In the genomic region with DNA sequence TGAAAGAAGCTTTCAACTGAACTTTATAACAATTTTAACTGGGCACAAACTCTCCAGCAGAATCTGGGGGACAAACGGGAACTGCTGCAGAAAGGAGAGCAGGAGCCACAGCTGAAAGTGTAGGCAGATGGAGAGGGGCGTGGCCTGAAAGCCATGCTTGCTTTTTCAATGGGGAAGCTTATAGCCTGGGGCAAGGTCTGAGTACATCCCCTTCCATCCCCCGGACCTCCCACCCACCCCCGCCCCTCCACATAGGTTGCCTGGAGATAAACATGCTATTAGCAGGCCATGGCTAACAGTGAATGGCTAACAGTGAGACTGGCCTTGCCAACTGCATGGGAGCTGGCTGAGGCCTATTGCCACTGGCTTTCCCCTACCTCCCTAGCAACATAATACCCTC, we compare ENCODE assay signal across 16 cellular contexts.
"Had no signal": no experiment of that assay in that cellular context is flagged by ENCODE, and none has a peak within 500 bp of the region (broad histone marks: within the 10 kb centered on the region; RNA-seq: fewer than 3 reads in every experiment).

No MANE protein-coding gene starts in this region.

- DNase-seq: activated CD4-positive, alpha-beta T cell treated with anti-CD3 and anti-CD28 coated beads, Interleukin-2, amount 10 ng/mL, durations not matched to agents 7 days and 5 days; activated CD8-positive, alpha-beta T cell treated with anti-CD3 and anti-CD28 coated beads, Interleukin-2, amount 10 ng/mL, durations not matched to agents 7 days and 5 days; activated naive CD4-positive, alpha-beta T cell treated with anti-CD3 and anti-CD28 coated beads for 36 hours; activated T-cell treated with anti-CD3 and anti-CD28 coated beads, Interleukin-2, amount 50 U/mL, for 24 hours; body of pancreas; caudate nucleus; effector memory CD8-positive, alpha-beta T cell; esophagus squamous epithelium; retina; spleen; stimulated activated CD8-positive, alpha-beta memory T cell treated with anti-CD3 and anti-CD28 coated beads, Interleukin-4, amount 100 ng/mL, for 48 hours; stimulated activated naive CD4-positive, alpha-beta T cell treated with Interleukin-2 at 50 U/mL for 16 hours; uterus had no signal

- H3K27me3 Mint-ChIP-seq: activated CD4-positive, alpha-beta T cell treated with anti-CD3 and anti-CD28 coated beads, Interleukin-2, amount 10 ng/mL, durations not matched to agents 7 days and 5 days; activated T-cell treated with anti-CD3 and anti-CD28 coated beads, Interleukin-2, amount 50 U/mL, for 24 hours had no signal

- H3K36me3 ChIP-seq: esophagus squamous epithelium, spleen, tibial nerve, uterus had no signal

- H3K27ac Mint-ChIP-seq: activated CD4-positive, alpha-beta T cell treated with anti-CD3 and anti-CD28 coated beads, Interleukin-2, amount 10 ng/mL, durations not matched to agents 7 days and 5 days; activated CD8-positive, alpha-beta T cell treated with anti-CD3 and anti-CD28 coated beads, Interleukin-2, amount 10 ng/mL, durations not matched to agents 7 days and 5 days; activated naive CD4-positive, alpha-beta T cell treated with anti-CD3 and anti-CD28 coated beads for 36 hours; activated T-cell treated with anti-CD3 and anti-CD28 coated beads, Interleukin-2, amount 50 U/mL, for 24 hours; effector memory CD8-positive, alpha-beta T cell had no signal

- H3K4me1 ChIP-seq: body of pancreas, esophagus squamous epithelium, spleen, tibial nerve, uterus had no signal

- H3K4me1 Mint-ChIP-seq: activated CD4-positive, alpha-beta T cell treated with anti-CD3 and anti-CD28 coated beads, Interleukin-2, amount 10 ng/mL, durations not matched to agents 7 days and 5 days had no signal

- H3K27me3 ChIP-seq: body of pancreas, esophagus squamous epithelium, spleen, tibial nerve, uterus had no signal

- H3K4me3 ChIP-seq: body of pancreas, esophagus squamous epithelium, lung, spleen, tibial nerve, uterus had no signal

- H3K4me3 Mint-ChIP-seq: activated CD4-positive, alpha-beta T cell treated with anti-CD3 and anti-CD28 coated beads, Interleukin-2, amount 10 ng/mL, durations not matched to agents 7 days and 5 days; activated CD8-positive, alpha-beta T cell treated with anti-CD3 and anti-CD28 coated beads, Interleukin-2, amount 10 ng/mL, durations not matched to agents 7 days and 5 days; activated naive CD4-positive, alpha-beta T cell treated with anti-CD3 and anti-CD28 coated beads for 36 hours; activated T-cell treated with anti-CD3 and anti-CD28 coated beads, Interleukin-2, amount 50 U/mL, for 24 hours; effector memory CD8-positive, alpha-beta T cell had no signal

- ATAC-seq: activated CD8-positive, alpha-beta T cell treated with anti-CD3 and anti-CD28 coated beads, Interleukin-2, amount 10 ng/mL, durations not matched to agents 7 days and 5 days; body of pancreas; effector memory CD8-positive, alpha-beta T cell had no signal

- FAIRE-seq: keratinocyte had no signal

- H3K27ac ChIP-seq: body of pancreas, esophagus squamous epithelium, spleen, tibial nerve, uterus had no signal
